In genomic region chr2:96117701-96118588, GRCh38 we compare ENCODE assay signal across 2 cellular contexts.
TF ChIP-seq lines count a peak whose summit lies in the region.

No MANE protein-coding gene starts in this region.

TF ChIP-seq in A549, 52 proteins besides CTCF, POLR2A, EP300 and RAD21 (continued from another document):
- no peak for TF ChIP-seq REST (IDR thresholded peaks at IDR 0.05)
- TF ChIP-seq FOSL2 (IDR thresholded peaks at IDR 0.05) = no peak
- TF ChIP-seq FOSL2 (CRISPR knock-in tag; IDR thresholded peaks at IDR 0.05) = no peak
- TF ChIP-seq RCOR1 (IDR thresholded peaks at IDR 0.05; ENCODE audit: low read depth, low read length) = no peak
- TF ChIP-seq CHD4 (IDR thresholded peaks at IDR 0.05; ENCODE audit: borderline replicate concordance) = no peak
- TF ChIP-seq ZSCAN20 (CRISPR knock-in tag; IDR thresholded peaks at IDR 0.05) = no peak
- TF ChIP-seq, protein P1, sequence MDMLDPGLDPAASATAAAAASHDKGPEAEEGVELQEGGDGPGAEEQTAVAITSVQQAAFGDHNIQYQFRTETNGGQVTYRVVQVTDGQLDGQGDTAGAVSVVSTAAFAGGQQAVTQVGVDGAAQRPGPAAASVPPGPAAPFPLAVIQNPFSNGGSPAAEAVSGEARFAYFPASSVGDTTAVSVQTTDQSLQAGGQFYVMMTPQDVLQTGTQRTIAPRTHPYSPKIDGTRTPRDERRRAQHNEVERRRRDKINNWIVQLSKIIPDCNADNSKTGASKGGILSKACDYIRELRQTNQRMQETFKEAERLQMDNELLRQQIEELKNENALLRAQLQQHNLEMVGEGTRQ (IDR thresholded peaks at IDR 0.05) = no peak

TF ChIP-seq in SK-N-SH treated with all-trans-retinoic acid at 6 μM for 48 hours, 23 proteins besides CTCF, POLR2A, EP300 and RAD21 (continued from another document):
- TF ChIP-seq TSHZ2 (CRISPR knock-in tag; IDR thresholded peaks at IDR 0.05) = no peak
